Comparison of ENCODE assay signal across 23 cellular contexts in genomic region chr22:20542736-20543135, GRCh38. TPM values are rescaled to one million over a fixed set of nuclear protein-coding genes. Genes with fewer than 3 reads are reported as not detected.
A peak's percentile ranks its signal among the peaks of the same experiment; 100 is the strongest.
DNase-seq lines count a peak whose midpoint lies in the region; ATAC-seq and TF ChIP-seq lines count a peak whose summit lies in the region.
"Had no signal": no experiment of that assay in that cellular context is flagged by ENCODE, and none has a peak within 500 bp of the region (broad histone marks: within the 10 kb centered on the region; RNA-seq: fewer than 3 reads in every experiment).

No MANE protein-coding gene starts in this region.

- H3K27ac Mint-ChIP-seq in MCF 10A (ENCODE audit: low read depth, unreplicated experiment) = peak overlapping the region; percentile 79
- peak overlapping the region; percentile 94 to 95 for H3K27ac Mint-ChIP-seq in T-cell
- no peak overlapping the region for H3K27ac Mint-ChIP-seq in endothelial cell (ENCODE audit: unreplicated experiment)
- H3K27ac Mint-ChIP-seq: IgD-negative memory B cell, progenitor cell of endocrine pancreas had no signal

- H3K4me1 Mint-ChIP-seq in MCF 10A (ENCODE audit: insufficient read depth, unreplicated experiment) (peaks cover 18% of the 10 kb centered on the region), T-cell (peaks cover 41 to 55% (median 54%) of the 10 kb centered on the region in 3 donors), endothelial cell (ENCODE audit: unreplicated experiment) (no peaks in the 10 kb centered on the region)

- ATAC-seq in T-cell (replicated peaks in 1 of 4) = no peak
- ATAC-seq: lower lobe of right lung, mucosa of descending colon had no signal

- H3K9me3 Mint-ChIP-seq in MCF 10A (ENCODE audit: unreplicated experiment) (no peaks in the 10 kb centered on the region), T-cell (no peaks in the 10 kb centered on the region), endothelial cell (ENCODE audit: unreplicated experiment) (no peaks in the 10 kb centered on the region)
- H3K9me3 Mint-ChIP-seq: IgD-negative memory B cell; T-helper 1 cell treated with Interleukin-12 subunit alpha and Interleukin-12 subunit beta and Interleukin-4 antibody, amounts not matched to agents 30 μg/mL and 1 μg/mL, for 36 hours had no signal

- no peak for TF ChIP-seq CTCF in MCF 10A (IDR thresholded peaks at IDR 0.05; ENCODE audit: unreplicated experiment)
- no peak for TF ChIP-seq CTCF in breast epithelium (IDR thresholded peaks at IDR 0.05)
- no peak for TF ChIP-seq CTCF in endothelial cell (IDR thresholded peaks at IDR 0.05; ENCODE audit: unreplicated experiment)

- H3K27ac ChIP-seq in breast epithelium = no peak overlapping the region
- H3K27ac ChIP-seq: coronary artery, lower lobe of right lung, sigmoid colon, stomach, tibial artery, VCaP had no signal

- no peaks in the 10 kb centered on the region for H3K27me3 ChIP-seq in breast epithelium
- H3K27me3 ChIP-seq: sigmoid colon, stomach, tibial artery had no signal

- intact Hi-C loops in MCF 10A (cut with micrococcal nuclease) = no loop called here
- intact Hi-C loops in breast epithelium (cut with DNase I; ENCODE audit: low total_unique reads) = no loop called here

- H3K27me3 Mint-ChIP-seq in MCF 10A (ENCODE audit: insufficient read depth, unreplicated experiment) (no peaks in the 10 kb centered on the region), T-cell (no peaks in the 10 kb centered on the region), endothelial cell (ENCODE audit: unreplicated experiment) (no peaks in the 10 kb centered on the region)
- H3K27me3 Mint-ChIP-seq: IgD-negative memory B cell, progenitor cell of endocrine pancreas had no signal

- H3K36me3 Mint-ChIP-seq in MCF 10A (ENCODE audit: insufficient read depth, unreplicated experiment) (peaks cover 69% of the 10 kb centered on the region), T-cell (peaks cover 46% of the 10 kb centered on the region), endothelial cell (ENCODE audit: low read depth, unreplicated experiment) (peaks cover 39% of the 10 kb centered on the region)

- H3K36me3 ChIP-seq in breast epithelium = no peaks in the 10 kb centered on the region

- CTCF ChIA-PET in MCF 10A (lab: Yijun Ruan, JAX) = interaction anchor here (0.6 kb wide), 1 partner anchor 22 kb away, joined by 3 read pairs; no protein-coding TSS in a partner anchor
- CTCF ChIA-PET in T-cell (lab: Charles Lee) = interaction anchor here in 1 of 2 donors (1.2 kb wide), 1 partner anchor 15 kb away, joined by 3 read pairs; no protein-coding TSS in a partner anchor

- POLR2A ChIA-PET in MCF 10A (lab: Yijun Ruan, JAX) (interaction anchor here (2.1 kb wide), 1 partner anchor 11 kb away, joined by 14 read pairs; no protein-coding TSS in a partner anchor), T-cell (lab: Charles Lee) (no interaction called here)

- H3K4me3 ChIP-seq in breast epithelium = no peak overlapping the region
- H3K4me3 ChIP-seq: coronary artery, lower lobe of right lung, mucosa of descending colon, sigmoid colon, stomach, tibial artery had no signal

- no peaks in the 10 kb centered on the region for H3K9me3 ChIP-seq in breast epithelium
- H3K9me3 ChIP-seq: lower lobe of right lung, mucosa of descending colon, sigmoid colon, stomach, tibial artery had no signal

- H3K4me3 Mint-ChIP-seq in MCF 10A (ENCODE audit: unreplicated experiment) (no peak overlapping the region), T-cell (no peak overlapping the region), endothelial cell (ENCODE audit: unreplicated experiment) (peak overlapping the region; percentile 38)
- H3K4me3 Mint-ChIP-seq: IgD-negative memory B cell; T-helper 1 cell treated with Interleukin-12 subunit alpha and Interleukin-12 subunit beta and Interleukin-4 antibody, amounts not matched to agents 30 μg/mL and 1 μg/mL, for 36 hours had no signal

- no peak for TF ChIP-seq POLR2A in breast epithelium (IDR thresholded peaks at IDR 0.05)

- no TSS peak for BruUV-seq in MCF 10A (replicated peaks; lab: Mats Ljungman, UMichigan)

- H3K4me1 ChIP-seq in breast epithelium = no peaks in the 10 kb centered on the region

- DNase-seq in MCF 10A (ENCODE audit: unreplicated experiment) = no peak
- DNase-seq in breast epithelium (ENCODE audit: low spot score in 2 of 2) = no peak
- DNase-seq in T-cell = no peak
- no peak for DNase-seq in endothelial cell (ENCODE audit: low spot score)
- DNase-seq in activated CD4-positive, CD25-positive, alpha-beta regulatory T cell treated with anti-CD3 and anti-CD28 coated beads, Interleukin-2, amount 50 U/mL, for 72 hours = no peak
- DNase-seq in glomerular visceral epithelial cell (ENCODE audit: extremely low spot score) = no peak
- no peak for DNase-seq in middle frontal gyrus (ENCODE audit: extremely low spot score, low spot score)
- DNase-seq: activated CD8-positive, alpha-beta memory T cell treated with anti-CD3 and anti-CD28 coated beads for 24 hours; activated T-cell treated with anti-CD3 and anti-CD28 coated beads, Interleukin-2, amount 50 U/mL, for 48 hours; NCI-H1105; NCI-H1930; NCI-H69; sigmoid colon; stimulated activated CD4-positive, alpha-beta T cell treated with anti-CD3 and anti-CD28 coated beads, Interleukin-15, amount 100 ng/mL, for 24 hours; stomach had no signal

RNA-seq across cellular contexts. Expression of gene MED15, which starts 35.3 kb away (rescaled TPM):
- total RNA-seq in MCF 10A (2022) = 122 TPM in 2 replicates
- 10 to 100 TPM; 36.6 to 53.1 (median 52.3) TPM for total RNA-seq in breast epithelium
- 100 to 1,000 TPM; 214 to 317 (median 262) TPM for total RNA-seq in T-cell
- total RNA-seq in endothelial cell (ENCODE audit: unreplicated experiment) = 165 TPM

RNA-seq across cellular contexts. Expression of gene KLHL22, which starts 47.1 kb away (rescaled TPM):
- 14.7 and 20.9 TPM in 2 replicates for total RNA-seq in MCF 10A (2022)
- total RNA-seq in breast epithelium = 10 to 100 TPM; 28.5 to 38.0 (median 35.4) TPM
- 10 to 100 TPM; 42.0 to 57.8 (median 47.1) TPM for total RNA-seq in T-cell
- 19.4 TPM for total RNA-seq in endothelial cell (ENCODE audit: unreplicated experiment)
